Comparison of ENCODE assay signal across 19 cellular contexts in genomic region chr7:14931511-14932215, GRCh38. TPM values are rescaled to one million over a fixed set of nuclear protein-coding genes. Genes with fewer than 3 reads are reported as not detected.
"Had no signal": no experiment of that assay in that cellular context is flagged by ENCODE, and none has a peak within 500 bp of the region (broad histone marks: within the 10 kb centered on the region; RNA-seq: fewer than 3 reads in every experiment).

No MANE protein-coding gene starts in this region.

- H3K4me1 Mint-ChIP-seq: memory B cell; naive thymus-derived CD4-positive, alpha-beta T cell; stimulated activated memory B cell treated with anti-CD40 and anti-IgM and Interleukin-4, amounts not matched to agents 10 μg/mL and 1 μg/mL and 100 μg/mL, for 72 hours had no signal

- FAIRE-seq: colon, endothelial cell of umbilical vein, kidney had no signal

- H3K36me3 Mint-ChIP-seq: memory B cell; neural progenitor cell; stimulated activated memory B cell treated with anti-CD40 and anti-IgM and Interleukin-4, amounts not matched to agents 10 μg/mL and 1 μg/mL and 100 μg/mL, for 72 hours; type B pancreatic cell had no signal

- H3K4me3 Mint-ChIP-seq: memory B cell; naive thymus-derived CD4-positive, alpha-beta T cell; nephron; neural progenitor cell; stimulated activated memory B cell treated with anti-CD40 and anti-IgM and Interleukin-4, amounts not matched to agents 10 μg/mL and 1 μg/mL and 100 μg/mL, for 72 hours; type B pancreatic cell had no signal

- H3K9me3 Mint-ChIP-seq: memory B cell, nephron, type B pancreatic cell had no signal

- H3K27me3 Mint-ChIP-seq: memory B cell; naive thymus-derived CD4-positive, alpha-beta T cell; stimulated activated memory B cell treated with anti-CD40 and anti-IgM and Interleukin-4, amounts not matched to agents 10 μg/mL and 1 μg/mL and 100 μg/mL, for 72 hours had no signal

- H3K27ac Mint-ChIP-seq: memory B cell; naive thymus-derived CD4-positive, alpha-beta T cell; nephron; neural progenitor cell; stimulated activated memory B cell treated with anti-CD40 and anti-IgM and Interleukin-4, amounts not matched to agents 10 μg/mL and 1 μg/mL and 100 μg/mL, for 72 hours; type B pancreatic cell had no signal

- DNase-seq: dorsolateral prefrontal cortex; effector CD8-positive, alpha-beta T cell; foreskin keratinocyte; kidney; mucosa of descending colon; naive thymus-derived CD4-positive, alpha-beta T cell; stimulated activated CD4-positive, alpha-beta T cell treated with anti-CD3 and anti-CD28 coated beads, Interleukin-4, amount 100 ng/mL, for 4 hours; stimulated activated naive CD8-positive, alpha-beta T cell treated with anti-CD3 and anti-CD28 coated beads, Interleukin-15, Interleukin-2, amounts not matched to agents 100 U/mL and 50 U/mL, for 24 hours; substantia nigra; testis; tibial artery had no signal

RNA-seq across cellular contexts. Expression of gene DGKB, which starts 29.1 kb away (rescaled TPM):
- total RNA-seq: endothelial cell of umbilical vein; fibroblast of lung; foreskin keratinocyte; naive thymus-derived CD4-positive, alpha-beta T cell had no signal
